29 cellular contexts compared by ENCODE assay signal in the genomic region with DNA sequence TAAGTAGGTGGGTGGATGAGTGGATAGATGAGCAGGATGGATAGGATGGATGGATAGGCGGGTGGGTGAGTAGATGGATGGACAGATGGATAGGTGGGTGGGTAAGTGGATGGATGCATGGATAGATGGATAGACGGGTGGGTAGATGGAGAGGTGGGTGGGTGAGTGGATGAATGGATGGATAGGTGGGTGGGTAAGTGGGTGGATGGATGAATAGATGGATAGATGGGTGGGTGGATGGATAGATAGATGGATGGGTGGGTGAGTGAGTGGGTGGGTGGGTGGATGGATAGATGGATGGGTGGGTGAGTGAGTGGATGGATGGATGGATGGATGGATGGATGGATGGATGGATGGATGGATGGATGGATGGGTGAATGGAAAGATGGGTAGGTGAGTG.
"Had no signal": no experiment of that assay in that cellular context is flagged by ENCODE, and none has a peak within 500 bp of the region (broad histone marks: within the 10 kb centered on the region; RNA-seq: fewer than 3 reads in every experiment).

No MANE protein-coding gene starts in this region.

- DNase-seq: stimulated activated CD4-positive, alpha-beta T cell treated with anti-CD3 and anti-CD28 coated beads, Interleukin-2, amount 100 ng/mL, for 48 hours; stimulated activated CD4-positive, alpha-beta T cell treated with anti-CD3 and anti-CD28 coated beads, Interleukin-4, amount 100 ng/mL, for 1 hour; stimulated activated CD4-positive, alpha-beta T cell treated with anti-CD3 and anti-CD28 coated beads, Interleukin-4, amount 100 ng/mL, for 24 hours; stimulated activated CD4-positive, alpha-beta T cell treated with anti-CD3 and anti-CD28 coated beads, Interleukin-4, amount 100 ng/mL, for 4 hours; stimulated activated CD8-positive, alpha-beta memory T cell treated with anti-CD3 and anti-CD28 coated beads, Interleukin-4, amount 100 ng/mL, for 48 hours; stimulated activated naive B cell treated with anti-CD40 and anti-IgM and Interleukin-4, amounts not matched to agents 10 μg/mL and 1 μg/mL and 100 μg/mL, for 72 hours; stimulated activated naive CD4-positive, alpha-beta T cell; stimulated activated naive CD4-positive, alpha-beta T cell treated with Interleukin-2 at 50 U/mL for 16 hours; stimulated activated naive CD8-positive, alpha-beta T cell treated with anti-CD3 and anti-CD28 coated beads, Interleukin-15, amount 100 ng/mL, for 72 hours; stimulated activated naive CD8-positive, alpha-beta T cell treated with anti-CD3 and anti-CD28 coated beads, Interleukin-15, Interleukin-2, amounts not matched to agents 100 U/mL and 50 U/mL, for 24 hours; stomach; substantia nigra; testis; tibial artery; transverse colon; trophoblast cell; upper lobe of left lung; uterus had no signal

- FAIRE-seq: urothelium cell line had no signal

- H3K27me3 ChIP-seq: testis, thyroid gland, tibial nerve, upper lobe of left lung, uterus, vagina had no signal

- H3K4me3 ChIP-seq: stomach, suprapubic skin, testis, thoracic aorta, thyroid gland, tibial artery, tibial nerve, transverse colon, upper lobe of left lung, upper lobe of right lung, uterus had no signal

- H3K36me3 ChIP-seq: stomach, suprapubic skin, thoracic aorta, thyroid gland, tibial artery, tibial nerve, transverse colon, upper lobe of left lung, upper lobe of right lung, uterus, vagina had no signal

- H3K4me1 ChIP-seq: testis, tibial artery, transverse colon, upper lobe of right lung, uterus had no signal

- H3K4me3 Mint-ChIP-seq: stimulated activated effector memory CD8-positive, alpha-beta T cell treated with anti-CD3 and anti-CD28 coated beads, Interleukin-12 subunit alpha, Interleukin-12 subunit beta, amount 100 ng/mL, for 72 hours; stimulated activated memory B cell treated with anti-CD40 and anti-IgM and Interleukin-4, amounts not matched to agents 10 μg/mL and 1 μg/mL and 100 μg/mL, for 72 hours; stimulated activated naive B cell treated with anti-CD40 and anti-IgM and Interleukin-4, amounts not matched to agents 10 μg/mL and 1 μg/mL and 100 μg/mL, for 72 hours; stimulated activated naive CD8-positive, alpha-beta T cell treated with anti-CD3 and anti-CD28 coated beads, Interleukin-15, amount 100 ng/mL, for 72 hours; stimulated activated naive CD8-positive, alpha-beta T cell treated with anti-CD3 and anti-CD28 coated beads, Interleukin-15, Interleukin-2, amounts not matched to agents 100 ng/mL and 50 ng/mL, for 24 hours had no signal

- H3K27ac Mint-ChIP-seq: stimulated activated effector memory CD8-positive, alpha-beta T cell treated with anti-CD3 and anti-CD28 coated beads, Interleukin-12 subunit alpha, Interleukin-12 subunit beta, amount 100 ng/mL, for 72 hours; stimulated activated memory B cell treated with anti-CD40 and anti-IgM and Interleukin-4, amounts not matched to agents 10 μg/mL and 1 μg/mL and 100 μg/mL, for 72 hours; stimulated activated naive B cell treated with anti-CD40 and anti-IgM and Interleukin-4, amounts not matched to agents 10 μg/mL and 1 μg/mL and 100 μg/mL, for 72 hours; stimulated activated naive CD8-positive, alpha-beta T cell treated with anti-CD3 and anti-CD28 coated beads, Interleukin-15, Interleukin-2, amounts not matched to agents 100 ng/mL and 50 ng/mL, for 24 hours; type B pancreatic cell had no signal

- H3K36me3 Mint-ChIP-seq: stimulated activated effector memory CD8-positive, alpha-beta T cell treated with anti-CD3 and anti-CD28 coated beads, Interleukin-12 subunit alpha, Interleukin-12 subunit beta, amount 100 ng/mL, for 72 hours; stimulated activated memory B cell treated with anti-CD40 and anti-IgM and Interleukin-4, amounts not matched to agents 10 μg/mL and 1 μg/mL and 100 μg/mL, for 72 hours; stimulated activated naive B cell treated with anti-CD40 and anti-IgM and Interleukin-4, amounts not matched to agents 10 μg/mL and 1 μg/mL and 100 μg/mL, for 72 hours; type B pancreatic cell had no signal

- H3K27ac ChIP-seq: stomach, suprapubic skin, testis, thoracic aorta, tibial artery, tibial nerve, transverse colon, upper lobe of left lung, upper lobe of right lung, uterus, vagina had no signal

- H3K9me3 ChIP-seq: stomach, suprapubic skin, testis, thoracic aorta, thyroid gland, tibial artery, tibial nerve, transverse colon, upper lobe of left lung, upper lobe of right lung, uterus, vagina had no signal

- H3K4me1 Mint-ChIP-seq: stimulated activated effector memory CD8-positive, alpha-beta T cell treated with anti-CD3 and anti-CD28 coated beads, Interleukin-12 subunit alpha, Interleukin-12 subunit beta, amount 100 ng/mL, for 72 hours; stimulated activated naive B cell treated with anti-CD40 and anti-IgM and Interleukin-4, amounts not matched to agents 10 μg/mL and 1 μg/mL and 100 μg/mL, for 72 hours; stimulated activated naive CD8-positive, alpha-beta T cell treated with anti-CD3 and anti-CD28 coated beads, Interleukin-15, amount 100 ng/mL, for 72 hours had no signal

- H3K9me3 Mint-ChIP-seq: stimulated activated naive CD8-positive, alpha-beta T cell treated with anti-CD3 and anti-CD28 coated beads, Interleukin-15, amount 100 ng/mL, for 72 hours; stimulated activated naive CD8-positive, alpha-beta T cell treated with anti-CD3 and anti-CD28 coated beads, Interleukin-15, Interleukin-2, amounts not matched to agents 100 ng/mL and 50 ng/mL, for 24 hours; type B pancreatic cell had no signal
